25 cellular contexts compared by ENCODE assay signal in genomic region chr20:41214666-41215065, GRCh38.
"Had no signal": no experiment of that assay in that cellular context is flagged by ENCODE, and none has a peak within 500 bp of the region (broad histone marks: within the 10 kb centered on the region; RNA-seq: fewer than 3 reads in every experiment).

No MANE protein-coding gene starts in this region.

- H3K36me3 Mint-ChIP-seq: immature natural killer cell; naive thymus-derived CD8-positive, alpha-beta T cell; stimulated activated effector memory CD8-positive, alpha-beta T cell treated with anti-CD3 and anti-CD28 coated beads, Interleukin-12 subunit alpha, Interleukin-12 subunit beta, amount 100 ng/mL, for 72 hours had no signal

- H3K27me3 ChIP-seq: colonic mucosa, esophagus muscularis mucosa, ovary, sigmoid colon, stomach, thyroid gland, vagina had no signal

- H3K4me1 ChIP-seq: colonic mucosa had no signal

- FAIRE-seq: endometrium, frontal cortex had no signal

- H3K36me3 ChIP-seq: colonic mucosa, esophagus muscularis mucosa, lower lobe of right lung, ovary, sigmoid colon, stomach, thyroid gland, vagina had no signal

- H3K9me3 Mint-ChIP-seq: dendritic cell treated with granulocyte-macrophage colony-stimulating factor and Interleukin-4, amounts not matched to agents 40 ng/mL and 50 ng/mL, for 4 days; effector memory CD8-positive, alpha-beta T cell; immature natural killer cell; naive thymus-derived CD8-positive, alpha-beta T cell; nephron progenitor cell; stimulated activated effector memory CD8-positive, alpha-beta T cell treated with anti-CD3 and anti-CD28 coated beads, Interleukin-12 subunit alpha, Interleukin-12 subunit beta, amount 100 ng/mL, for 72 hours had no signal

- H3K27ac ChIP-seq: colonic mucosa, esophagus muscularis mucosa, lower lobe of right lung, ovary, psoas muscle, sigmoid colon, stomach, vagina had no signal

- H3K4me3 Mint-ChIP-seq: dendritic cell treated with granulocyte-macrophage colony-stimulating factor and Interleukin-4, amounts not matched to agents 40 ng/mL and 50 ng/mL, for 4 days; effector memory CD8-positive, alpha-beta T cell; immature natural killer cell; naive thymus-derived CD8-positive, alpha-beta T cell; nephron progenitor cell; stimulated activated effector memory CD8-positive, alpha-beta T cell treated with anti-CD3 and anti-CD28 coated beads, Interleukin-12 subunit alpha, Interleukin-12 subunit beta, amount 100 ng/mL, for 72 hours had no signal

- DNase-seq: colonic mucosa; effector memory CD8-positive, alpha-beta T cell; immature natural killer cell; islet precursor cell; left ventricle myocardium superior; lower lobe of right lung; naive thymus-derived CD8-positive, alpha-beta T cell; nephron progenitor cell; occipital lobe; ovary; psoas muscle; right cardiac atrium; sigmoid colon; stimulated activated CD4-positive, alpha-beta T cell treated with anti-CD3 and anti-CD28 coated beads, Interleukin-2, amount 100 ng/mL, for 24 hours; stimulated activated CD4-positive, alpha-beta T cell treated with anti-CD3 and anti-CD28 coated beads, Interleukin-4, amount 100 ng/mL, for 24 hours; stimulated activated naive CD4-positive, alpha-beta T cell treated with Interleukin-2 at 50 U/mL for 16 hours; stomach; trophoblast cell had no signal

- H3K27me3 Mint-ChIP-seq: dendritic cell treated with granulocyte-macrophage colony-stimulating factor and Interleukin-4, amounts not matched to agents 40 ng/mL and 50 ng/mL, for 4 days; effector memory CD8-positive, alpha-beta T cell; naive thymus-derived CD8-positive, alpha-beta T cell had no signal

- H3K4me3 ChIP-seq: colonic mucosa, esophagus muscularis mucosa, lower lobe of right lung, ovary, psoas muscle, sigmoid colon, stomach, thyroid gland, vagina had no signal

- H3K9me3 ChIP-seq: colonic mucosa, esophagus muscularis mucosa, lower lobe of right lung, ovary, psoas muscle, sigmoid colon, stomach, thyroid gland, vagina had no signal

- H3K27ac Mint-ChIP-seq: dendritic cell treated with granulocyte-macrophage colony-stimulating factor and Interleukin-4, amounts not matched to agents 40 ng/mL and 50 ng/mL, for 4 days; effector memory CD8-positive, alpha-beta T cell; immature natural killer cell; naive thymus-derived CD8-positive, alpha-beta T cell; nephron progenitor cell; stimulated activated effector memory CD8-positive, alpha-beta T cell treated with anti-CD3 and anti-CD28 coated beads, Interleukin-12 subunit alpha, Interleukin-12 subunit beta, amount 100 ng/mL, for 72 hours had no signal

- H3K4me1 Mint-ChIP-seq: immature natural killer cell, nephron progenitor cell had no signal

- ATAC-seq: effector memory CD8-positive, alpha-beta T cell; lower lobe of right lung; naive thymus-derived CD8-positive, alpha-beta T cell; psoas muscle; right cardiac atrium; stimulated activated effector memory CD8-positive, alpha-beta T cell treated with anti-CD3 and anti-CD28 coated beads, Interleukin-12 subunit alpha, Interleukin-12 subunit beta, amount 100 ng/mL, for 72 hours had no signal
